ENCODE assay signal across 1 cellular context in the genomic region with DNA sequence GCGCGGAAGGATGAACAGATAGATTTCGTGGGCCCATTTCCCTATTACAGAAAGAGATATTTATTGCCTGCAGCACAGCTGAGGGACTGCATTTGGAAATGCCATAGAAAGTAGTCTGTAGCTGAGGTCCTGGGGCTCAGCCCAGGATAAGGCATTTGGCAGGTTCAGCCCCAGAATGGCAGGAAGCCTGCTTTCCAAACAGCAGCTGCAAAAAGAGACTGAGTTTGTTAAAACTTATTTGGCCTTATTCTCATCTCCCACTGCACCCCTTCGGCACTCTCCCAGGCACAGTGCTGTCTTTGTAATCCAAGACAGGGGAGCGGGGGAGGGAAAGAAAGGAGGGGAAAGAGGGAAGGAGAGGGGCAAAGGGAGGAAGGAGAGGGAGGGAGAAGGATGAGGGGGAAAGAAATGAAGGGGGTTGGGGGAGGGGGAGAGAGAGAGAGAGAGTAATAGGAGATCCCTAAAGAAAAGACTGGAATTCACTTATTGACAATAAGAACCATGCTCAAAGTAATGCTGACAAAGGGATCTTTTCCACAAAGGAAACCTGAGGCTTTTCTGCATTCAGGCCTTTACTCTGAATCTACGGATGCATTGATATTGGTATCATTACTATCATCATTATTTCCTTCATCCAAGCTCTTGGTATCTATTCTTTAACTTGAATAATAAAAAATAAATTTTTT.
TF ChIP-seq lines count a peak whose summit lies in the region.

No MANE protein-coding gene starts in this region.

TF ChIP-seq in HepG2, 621 proteins besides CTCF, POLR2A, EP300 and RAD21 (continued from another document):
- TF ChIP-seq, protein P1, sequence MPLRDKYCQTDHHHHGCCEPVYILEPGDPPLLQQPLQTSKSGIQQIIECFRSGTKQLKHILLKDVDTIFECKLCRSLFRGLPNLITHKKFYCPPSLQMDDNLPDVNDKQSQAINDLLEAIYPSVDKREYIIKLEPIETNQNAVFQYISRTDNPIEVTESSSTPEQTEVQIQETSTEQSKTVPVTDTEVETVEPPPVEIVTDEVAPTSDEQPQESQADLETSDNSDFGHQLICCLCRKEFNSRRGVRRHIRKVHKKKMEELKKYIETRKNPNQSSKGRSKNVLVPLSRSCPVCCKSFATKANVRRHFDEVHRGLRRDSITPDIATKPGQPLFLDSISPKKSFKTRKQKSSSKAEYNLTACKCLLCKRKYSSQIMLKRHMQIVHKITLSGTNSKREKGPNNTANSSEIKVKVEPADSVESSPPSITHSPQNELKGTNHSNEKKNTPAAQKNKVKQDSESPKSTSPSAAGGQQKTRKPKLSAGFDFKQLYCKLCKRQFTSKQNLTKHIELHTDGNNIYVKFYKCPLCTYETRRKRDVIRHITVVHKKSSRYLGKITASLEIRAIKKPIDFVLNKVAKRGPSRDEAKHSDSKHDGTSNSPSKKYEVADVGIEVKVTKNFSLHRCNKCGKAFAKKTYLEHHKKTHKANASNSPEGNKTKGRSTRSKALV (CRISPR knock-in tag; IDR thresholded peaks at IDR 0.05) = no peak
